ENCODE assay signal across 23 cellular contexts in genomic region chrX:132704769-132705168, GRCh38.
"Had no signal": no experiment of that assay in that cellular context is flagged by ENCODE, and none has a peak within 500 bp of the region (broad histone marks: within the 10 kb centered on the region; RNA-seq: fewer than 3 reads in every experiment).

No MANE protein-coding gene starts in this region.

- H3K36me3 Mint-ChIP-seq: activated CD4-positive, alpha-beta memory T cell treated with anti-CD3 and anti-CD28 coated beads for 36 hours; activated naive CD4-positive, alpha-beta T cell treated with anti-CD3 and anti-CD28 coated beads, Interleukin-2, amount 10 ng/mL, durations not matched to agents 7 days and 5 days had no signal

- H3K4me1 ChIP-seq: heart right ventricle, left lung, psoas muscle, right atrium auricular region, spleen, upper lobe of right lung had no signal

- H3K27ac ChIP-seq: heart right ventricle, left lung, ovary, psoas muscle, right atrium auricular region, spleen, upper lobe of right lung had no signal

- ATAC-seq: activated CD4-positive, alpha-beta T cell treated with anti-CD3 and anti-CD28 coated beads for 36 hours; heart right ventricle; left lung; psoas muscle; upper lobe of right lung had no signal

- H3K27me3 ChIP-seq: ovary, right atrium auricular region, upper lobe of right lung had no signal

- H3K4me1 Mint-ChIP-seq: activated B cell treated with CpG ODN at 0.5 μM for 24 hours; activated CD4-positive, alpha-beta T cell treated with anti-CD3 and anti-CD28 coated beads for 36 hours; activated naive CD4-positive, alpha-beta T cell treated with anti-CD3 and anti-CD28 coated beads, Interleukin-2, amount 10 ng/mL, durations not matched to agents 7 days and 5 days; immature natural killer cell had no signal

- H3K4me3 Mint-ChIP-seq: activated B cell treated with CpG ODN at 0.5 μM for 24 hours; activated CD4-positive, alpha-beta memory T cell treated with anti-CD3 and anti-CD28 coated beads for 36 hours; activated CD4-positive, alpha-beta T cell treated with anti-CD3 and anti-CD28 coated beads for 36 hours; activated naive CD4-positive, alpha-beta T cell treated with anti-CD3 and anti-CD28 coated beads, Interleukin-2, amount 10 ng/mL, durations not matched to agents 7 days and 5 days; immature natural killer cell; neural crest cell had no signal

- H3K36me3 ChIP-seq: heart right ventricle, left lung, ovary, right atrium auricular region, spleen, upper lobe of right lung had no signal

- H3K9me3 ChIP-seq: heart right ventricle, left lung, ovary, psoas muscle, right atrium auricular region, spleen, upper lobe of right lung had no signal

- H3K27ac Mint-ChIP-seq: activated B cell treated with CpG ODN at 0.5 μM for 24 hours; activated CD4-positive, alpha-beta memory T cell treated with anti-CD3 and anti-CD28 coated beads for 36 hours; activated CD4-positive, alpha-beta T cell treated with anti-CD3 and anti-CD28 coated beads for 36 hours; activated naive CD4-positive, alpha-beta T cell treated with anti-CD3 and anti-CD28 coated beads, Interleukin-2, amount 10 ng/mL, durations not matched to agents 7 days and 5 days; immature natural killer cell had no signal

- H3K4me3 ChIP-seq: heart right ventricle, left lung, ovary, psoas muscle, right atrium auricular region, spleen, upper lobe of right lung had no signal

- DNase-seq: activated B cell treated with CpG ODN at 0.5 μM for 24 hours; activated CD4-positive, alpha-beta memory T cell treated with anti-CD3 and anti-CD28 coated beads for 36 hours; activated CD4-positive, alpha-beta T cell treated with anti-CD3 and anti-CD28 coated beads for 36 hours; activated effector memory CD4-positive, alpha-beta T cell treated with anti-CD3 and anti-CD28 coated beads, Interleukin-2, amount 50 U/mL, for 16 hours; activated naive CD4-positive, alpha-beta T cell treated with anti-CD3 and anti-CD28 coated beads, Interleukin-2, amount 10 ng/mL, durations not matched to agents 7 days and 5 days; activated T-cell treated with anti-CD3 and anti-CD28 coated beads for 4 hours; effector CD4-positive, alpha-beta T cell; erythroblast; foreskin fibroblast; heart right ventricle; immature natural killer cell; kidney glomerular epithelial cell; left lung; ovary; psoas muscle; spleen; stimulated activated CD4-positive, alpha-beta T cell treated with anti-CD3 and anti-CD28 coated beads, Interleukin-4, amount 100 ng/mL, for 1 hour; stimulated activated naive CD4-positive, alpha-beta T cell treated with Interleukin-2 at 50 U/mL for 16 hours; T-helper 1 cell; T-helper 9 cell; upper lobe of right lung had no signal

- H3K9me3 Mint-ChIP-seq: activated B cell treated with CpG ODN at 0.5 μM for 24 hours; activated CD4-positive, alpha-beta memory T cell treated with anti-CD3 and anti-CD28 coated beads for 36 hours; activated naive CD4-positive, alpha-beta T cell treated with anti-CD3 and anti-CD28 coated beads, Interleukin-2, amount 10 ng/mL, durations not matched to agents 7 days and 5 days; neural crest cell had no signal
